ENCODE assay signal across 1 cellular context in the genomic region with DNA sequence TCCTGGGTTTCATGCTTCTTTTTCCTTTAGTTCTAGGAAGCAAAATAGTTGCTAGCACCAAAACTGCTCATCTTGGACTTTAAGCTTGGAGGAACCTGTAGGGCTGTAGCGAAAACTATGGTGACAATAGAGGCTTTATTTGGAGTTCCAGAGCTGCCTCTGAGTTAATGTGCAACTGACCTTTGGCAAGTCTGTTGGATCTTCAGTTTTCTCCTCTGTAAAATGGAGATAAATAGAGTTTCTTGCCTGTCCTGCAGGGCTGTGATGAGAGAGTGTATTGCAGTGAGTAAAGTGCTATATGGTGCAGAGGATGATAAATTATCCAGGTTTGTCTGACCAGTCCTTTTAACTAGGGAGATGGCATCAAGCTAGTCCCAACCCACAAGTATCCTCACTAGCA.
TF ChIP-seq lines count a peak whose summit lies in the region.

No MANE protein-coding gene starts in this region.

TF ChIP-seq in HepG2, 621 proteins besides CTCF, POLR2A, EP300 and RAD21 (continued from another document and continues in another):
- TF ChIP-seq, protein P1, sequence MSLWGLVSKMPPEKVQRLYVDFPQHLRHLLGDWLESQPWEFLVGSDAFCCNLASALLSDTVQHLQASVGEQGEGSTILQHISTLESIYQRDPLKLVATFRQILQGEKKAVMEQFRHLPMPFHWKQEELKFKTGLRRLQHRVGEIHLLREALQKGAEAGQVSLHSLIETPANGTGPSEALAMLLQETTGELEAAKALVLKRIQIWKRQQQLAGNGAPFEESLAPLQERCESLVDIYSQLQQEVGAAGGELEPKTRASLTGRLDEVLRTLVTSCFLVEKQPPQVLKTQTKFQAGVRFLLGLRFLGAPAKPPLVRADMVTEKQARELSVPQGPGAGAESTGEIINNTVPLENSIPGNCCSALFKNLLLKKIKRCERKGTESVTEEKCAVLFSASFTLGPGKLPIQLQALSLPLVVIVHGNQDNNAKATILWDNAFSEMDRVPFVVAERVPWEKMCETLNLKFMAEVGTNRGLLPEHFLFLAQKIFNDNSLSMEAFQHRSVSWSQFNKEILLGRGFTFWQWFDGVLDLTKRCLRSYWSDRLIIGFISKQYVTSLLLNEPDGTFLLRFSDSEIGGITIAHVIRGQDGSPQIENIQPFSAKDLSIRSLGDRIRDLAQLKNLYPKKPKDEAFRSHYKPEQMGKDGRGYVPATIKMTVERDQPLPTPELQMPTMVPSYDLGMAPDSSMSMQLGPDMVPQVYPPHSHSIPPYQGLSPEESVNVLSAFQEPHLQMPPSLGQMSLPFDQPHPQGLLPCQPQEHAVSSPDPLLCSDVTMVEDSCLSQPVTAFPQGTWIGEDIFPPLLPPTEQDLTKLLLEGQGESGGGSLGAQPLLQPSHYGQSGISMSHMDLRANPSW (CRISPR knock-in tag; IDR thresholded peaks at IDR 0.05; ENCODE audit: borderline replicate concordance) = no peak
- TF ChIP-seq NPAS2 (CRISPR knock-in tag; IDR thresholded peaks at IDR 0.05; ENCODE audit: borderline replicate concordance) (no peak), MED8 (CRISPR knock-in tag; IDR thresholded peaks at IDR 0.05; ENCODE audit: insufficient replicate concordance) (no peak), ZNF331 (CRISPR knock-in tag; IDR thresholded peaks at IDR 0.05) (peak; percentile 56; the same call in 1 of the 2 replicates), ZBTB42 (CRISPR knock-in tag; IDR thresholded peaks at IDR 0.05) (no peak), ZNF501 (CRISPR knock-in tag; IDR thresholded peaks at IDR 0.05) (no peak), ZNF839 (CRISPR knock-in tag; IDR thresholded peaks at IDR 0.05; ENCODE audit: borderline replicate concordance) (no peak), PRDM10 (CRISPR knock-in tag; IDR thresholded peaks at IDR 0.05; ENCODE audit: low read depth) (no peak), CBFB (CRISPR knock-in tag; IDR thresholded peaks at IDR 0.05) (no peak), ZNF737 (CRISPR knock-in tag; IDR thresholded peaks at IDR 0.05; ENCODE audit: borderline replicate concordance) (no peak), ZNF557 (CRISPR knock-in tag; IDR thresholded peaks at IDR 0.05) (no peak), MAFF (IDR thresholded peaks at IDR 0.05; ENCODE audit: low read depth, low read length) (no peak), NR3C1 (CRISPR knock-in tag; IDR thresholded peaks at IDR 0.05) (no peak), NFRKB (IDR thresholded peaks at IDR 0.05) (no peak), ZNF577 (CRISPR knock-in tag; IDR thresholded peaks at IDR 0.05; ENCODE audit: borderline replicate concordance, low read depth) (no peak), SMC3 (IDR thresholded peaks at IDR 0.05; ENCODE audit: low read length) (no peak; the same call in 1 of the 2 replicates), ELF1 (CRISPR knock-in tag; IDR thresholded peaks at IDR 0.05) (no peak), MBNL3 (CRISPR knock-in tag; conservative IDR thresholded peaks at IDR 0.05) (no peak), IRF1 (CRISPR knock-in tag; IDR thresholded peaks at IDR 0.05; ENCODE audit: low read depth) (no peak), HNRNPL (IDR thresholded peaks at IDR 0.05; ENCODE audit: low read depth, low read length) (no peak), DMAP1 (CRISPR knock-in tag; IDR thresholded peaks at IDR 0.05) (no peak), GATAD2A (CRISPR knock-in tag; IDR thresholded peaks at IDR 0.05) (peak; percentile 71), FOXA3 (CRISPR knock-in tag; IDR thresholded peaks at IDR 0.05) (0 out of 2 replicates have a peak, but pooled peaks have one; percentile 24), ZNF484 (CRISPR knock-in tag; IDR thresholded peaks at IDR 0.05; ENCODE audit: borderline replicate concordance, low read depth) (no peak), ZSCAN20 (CRISPR knock-in tag; IDR thresholded peaks at IDR 0.05; ENCODE audit: borderline replicate concordance) (no peak), ZBTB37 (CRISPR knock-in tag; IDR thresholded peaks at IDR 0.05) (no peak), CREM (IDR thresholded peaks at IDR 0.05) (no peak), CREM (CRISPR knock-in tag; IDR thresholded peaks at IDR 0.05) (no peak), ZNF891 (CRISPR knock-in tag; IDR thresholded peaks at IDR 0.05) (no peak), ZBTB34 (CRISPR knock-in tag; IDR thresholded peaks at IDR 0.05) (no peak), ZNF264 (CRISPR knock-in tag; IDR thresholded peaks at IDR 0.05) (no peak)
- TF ChIP-seq, protein P2, sequence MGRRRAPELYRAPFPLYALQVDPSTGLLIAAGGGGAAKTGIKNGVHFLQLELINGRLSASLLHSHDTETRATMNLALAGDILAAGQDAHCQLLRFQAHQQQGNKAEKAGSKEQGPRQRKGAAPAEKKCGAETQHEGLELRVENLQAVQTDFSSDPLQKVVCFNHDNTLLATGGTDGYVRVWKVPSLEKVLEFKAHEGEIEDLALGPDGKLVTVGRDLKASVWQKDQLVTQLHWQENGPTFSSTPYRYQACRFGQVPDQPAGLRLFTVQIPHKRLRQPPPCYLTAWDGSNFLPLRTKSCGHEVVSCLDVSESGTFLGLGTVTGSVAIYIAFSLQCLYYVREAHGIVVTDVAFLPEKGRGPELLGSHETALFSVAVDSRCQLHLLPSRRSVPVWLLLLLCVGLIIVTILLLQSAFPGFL (CRISPR knock-in tag; IDR thresholded peaks at IDR 0.05) = no peak
- TF ChIP-seq, protein P3, sequence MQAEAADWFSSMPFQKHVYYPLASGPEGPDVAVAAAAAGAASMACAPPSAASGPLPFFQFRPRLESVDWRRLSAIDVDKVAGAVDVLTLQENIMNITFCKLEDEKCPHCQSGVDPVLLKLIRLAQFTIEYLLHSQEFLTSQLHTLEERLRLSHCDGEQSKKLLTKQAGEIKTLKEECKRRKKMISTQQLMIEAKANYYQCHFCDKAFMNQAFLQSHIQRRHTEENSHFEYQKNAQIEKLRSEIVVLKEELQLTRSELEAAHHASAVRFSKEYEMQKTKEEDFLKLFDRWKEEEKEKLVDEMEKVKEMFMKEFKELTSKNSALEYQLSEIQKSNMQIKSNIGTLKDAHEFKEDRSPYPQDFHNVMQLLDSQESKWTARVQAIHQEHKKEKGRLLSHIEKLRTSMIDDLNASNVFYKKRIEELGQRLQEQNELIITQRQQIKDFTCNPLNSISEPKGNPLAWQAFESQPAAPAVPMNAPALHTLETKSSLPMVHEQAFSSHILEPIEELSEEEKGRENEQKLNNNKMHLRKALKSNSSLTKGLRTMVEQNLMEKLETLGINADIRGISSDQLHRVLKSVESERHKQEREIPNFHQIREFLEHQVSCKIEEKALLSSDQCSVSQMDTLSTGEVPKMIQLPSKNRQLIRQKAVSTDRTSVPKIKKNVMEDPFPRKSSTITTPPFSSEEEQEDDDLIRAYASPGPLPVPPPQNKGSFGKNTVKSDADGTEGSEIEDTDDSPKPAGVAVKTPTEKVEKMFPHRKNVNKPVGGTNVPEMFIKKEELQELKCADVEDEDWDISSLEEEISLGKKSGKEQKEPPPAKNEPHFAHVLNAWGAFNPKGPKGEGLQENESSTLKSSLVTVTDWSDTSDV (CRISPR knock-in tag; IDR thresholded peaks at IDR 0.05) = no peak
- TF ChIP-seq, protein P4, sequence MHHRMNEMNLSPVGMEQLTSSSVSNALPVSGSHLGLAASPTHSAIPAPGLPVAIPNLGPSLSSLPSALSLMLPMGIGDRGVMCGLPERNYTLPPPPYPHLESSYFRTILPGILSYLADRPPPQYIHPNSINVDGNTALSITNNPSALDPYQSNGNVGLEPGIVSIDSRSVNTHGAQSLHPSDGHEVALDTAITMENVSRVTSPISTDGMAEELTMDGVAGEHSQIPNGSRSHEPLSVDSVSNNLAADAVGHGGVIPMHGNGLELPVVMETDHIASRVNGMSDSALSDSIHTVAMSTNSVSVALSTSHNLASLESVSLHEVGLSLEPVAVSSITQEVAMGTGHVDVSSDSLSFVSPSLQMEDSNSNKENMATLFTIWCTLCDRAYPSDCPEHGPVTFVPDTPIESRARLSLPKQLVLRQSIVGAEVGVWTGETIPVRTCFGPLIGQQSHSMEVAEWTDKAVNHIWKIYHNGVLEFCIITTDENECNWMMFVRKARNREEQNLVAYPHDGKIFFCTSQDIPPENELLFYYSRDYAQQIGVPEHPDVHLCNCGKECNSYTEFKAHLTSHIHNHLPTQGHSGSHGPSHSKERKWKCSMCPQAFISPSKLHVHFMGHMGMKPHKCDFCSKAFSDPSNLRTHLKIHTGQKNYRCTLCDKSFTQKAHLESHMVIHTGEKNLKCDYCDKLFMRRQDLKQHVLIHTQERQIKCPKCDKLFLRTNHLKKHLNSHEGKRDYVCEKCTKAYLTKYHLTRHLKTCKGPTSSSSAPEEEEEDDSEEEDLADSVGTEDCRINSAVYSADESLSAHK (CRISPR knock-in tag; IDR thresholded peaks at IDR 0.05; ENCODE audit: borderline replicate concordance) = no peak
- TF ChIP-seq, protein P5, sequence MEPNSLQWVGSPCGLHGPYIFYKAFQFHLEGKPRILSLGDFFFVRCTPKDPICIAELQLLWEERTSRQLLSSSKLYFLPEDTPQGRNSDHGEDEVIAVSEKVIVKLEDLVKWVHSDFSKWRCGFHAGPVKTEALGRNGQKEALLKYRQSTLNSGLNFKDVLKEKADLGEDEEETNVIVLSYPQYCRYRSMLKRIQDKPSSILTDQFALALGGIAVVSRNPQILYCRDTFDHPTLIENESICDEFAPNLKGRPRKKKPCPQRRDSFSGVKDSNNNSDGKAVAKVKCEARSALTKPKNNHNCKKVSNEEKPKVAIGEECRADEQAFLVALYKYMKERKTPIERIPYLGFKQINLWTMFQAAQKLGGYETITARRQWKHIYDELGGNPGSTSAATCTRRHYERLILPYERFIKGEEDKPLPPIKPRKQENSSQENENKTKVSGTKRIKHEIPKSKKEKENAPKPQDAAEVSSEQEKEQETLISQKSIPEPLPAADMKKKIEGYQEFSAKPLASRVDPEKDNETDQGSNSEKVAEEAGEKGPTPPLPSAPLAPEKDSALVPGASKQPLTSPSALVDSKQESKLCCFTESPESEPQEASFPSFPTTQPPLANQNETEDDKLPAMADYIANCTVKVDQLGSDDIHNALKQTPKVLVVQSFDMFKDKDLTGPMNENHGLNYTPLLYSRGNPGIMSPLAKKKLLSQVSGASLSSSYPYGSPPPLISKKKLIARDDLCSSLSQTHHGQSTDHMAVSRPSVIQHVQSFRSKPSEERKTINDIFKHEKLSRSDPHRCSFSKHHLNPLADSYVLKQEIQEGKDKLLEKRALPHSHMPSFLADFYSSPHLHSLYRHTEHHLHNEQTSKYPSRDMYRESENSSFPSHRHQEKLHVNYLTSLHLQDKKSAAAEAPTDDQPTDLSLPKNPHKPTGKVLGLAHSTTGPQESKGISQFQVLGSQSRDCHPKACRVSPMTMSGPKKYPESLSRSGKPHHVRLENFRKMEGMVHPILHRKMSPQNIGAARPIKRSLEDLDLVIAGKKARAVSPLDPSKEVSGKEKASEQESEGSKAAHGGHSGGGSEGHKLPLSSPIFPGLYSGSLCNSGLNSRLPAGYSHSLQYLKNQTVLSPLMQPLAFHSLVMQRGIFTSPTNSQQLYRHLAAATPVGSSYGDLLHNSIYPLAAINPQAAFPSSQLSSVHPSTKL (CRISPR knock-in tag; IDR thresholded peaks at IDR 0.05) = peak; percentile 79
